20 cellular contexts compared by ENCODE assay signal in the genomic region with DNA sequence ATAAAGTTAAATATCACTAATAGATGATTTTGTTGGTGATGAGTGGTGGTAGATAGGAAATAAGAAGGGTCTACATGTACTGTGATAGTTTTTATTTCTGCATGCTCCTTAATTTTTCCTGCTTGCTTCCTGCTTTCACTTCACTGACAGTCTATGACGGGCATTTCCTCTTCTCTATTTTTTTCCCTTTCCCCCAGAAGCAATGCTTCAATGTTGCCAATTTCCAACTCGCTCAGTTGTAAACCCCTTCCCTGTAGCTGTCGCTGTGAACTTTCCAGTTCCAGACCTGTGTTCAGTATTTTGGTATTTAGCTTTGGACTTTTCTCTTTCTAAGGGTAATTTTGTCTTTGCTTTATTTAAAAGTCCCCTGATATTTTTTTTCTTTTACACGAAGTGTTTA.
"Had no signal": no experiment of that assay in that cellular context is flagged by ENCODE, and none has a peak within 500 bp of the region (broad histone marks: within the 10 kb centered on the region; RNA-seq: fewer than 3 reads in every experiment).

No MANE protein-coding gene starts in this region.

- ATAC-seq: activated CD4-positive, CD25-positive, alpha-beta regulatory T cell treated with anti-CD3 and anti-CD28 coated beads, Interleukin-2, amount 50 U/mL, for 24 hours; activated CD8-positive, alpha-beta T cell treated with anti-CD3 and anti-CD28 coated beads, Interleukin-2, amount 10 ng/mL, durations not matched to agents 7 days and 5 days; activated naive CD8-positive, alpha-beta T cell treated with anti-CD3 and anti-CD28 coated beads, Interleukin-2, amount 50 U/mL, for 24 hours; foreskin keratinocyte had no signal

- H3K27me3 ChIP-seq: brain microvascular endothelial cell, foreskin keratinocyte, thyroid gland had no signal

- H3K4me3 Mint-ChIP-seq: activated CD4-positive, alpha-beta T cell treated with anti-CD3 and anti-CD28 coated beads, Interleukin-2, amount 10 ng/mL, durations not matched to agents 7 days and 5 days; activated CD8-positive, alpha-beta T cell treated with anti-CD3 and anti-CD28 coated beads, Interleukin-2, amount 10 ng/mL, durations not matched to agents 7 days and 5 days; activated naive CD4-positive, alpha-beta T cell treated with anti-CD3 and anti-CD28 coated beads, Interleukin-2, amount 10 ng/mL, durations not matched to agents 7 days and 5 days; activated naive CD8-positive, alpha-beta T cell treated with anti-CD3 and anti-CD28 coated beads, Interleukin-2, amount 50 U/mL, for 24 hours; activated T-cell treated with anti-CD3 and anti-CD28 coated beads, Interleukin-2, amount 50 U/mL, for 24 hours; T-helper 1 cell treated with Interleukin-12 subunit alpha and Interleukin-12 subunit beta and Interleukin-4 antibody, amounts not matched to agents 30 μg/mL and 1 μg/mL, for 36 hours had no signal

- DNase-seq: activated CD4-positive, alpha-beta T cell treated with anti-CD3 and anti-CD28 coated beads, Interleukin-2, amount 10 ng/mL, durations not matched to agents 7 days and 5 days; activated CD8-positive, alpha-beta T cell treated with anti-CD3 and anti-CD28 coated beads, Interleukin-2, amount 10 ng/mL, durations not matched to agents 7 days and 5 days; activated naive CD4-positive, alpha-beta T cell treated with anti-CD3 and anti-CD28 coated beads, Interleukin-2, amount 10 ng/mL, durations not matched to agents 7 days and 5 days; activated naive CD8-positive, alpha-beta T cell treated with anti-CD3 and anti-CD28 coated beads, Interleukin-2, amount 50 U/mL, for 24 hours; activated T-cell treated with anti-CD3 and anti-CD28 coated beads, Interleukin-2, amount 50 U/mL, for 24 hours; aorta; brain microvascular endothelial cell; central memory CD4-positive, alpha-beta T cell; cortex of kidney; effector memory CD4-positive, alpha-beta T cell; foreskin keratinocyte; hippocampal formation; stimulated activated CD4-positive, alpha-beta T cell treated with anti-CD3 and anti-CD28 coated beads, Interleukin-12 subunit alpha, Interleukin-12 subunit beta, amount 100 ng/mL, for 4 hours; stimulated activated CD4-positive, alpha-beta T cell treated with anti-CD3 and anti-CD28 coated beads, Interleukin-1b, Interleukin-23, amount 100 ng/mL, for 48 hours; stimulated activated CD8-positive, alpha-beta memory T cell treated with anti-CD3 and anti-CD28 coated beads, Interleukin-4, amount 100 ng/mL, for 48 hours; stimulated activated naive CD4-positive, alpha-beta T cell; thyroid gland had no signal

- H3K9me3 ChIP-seq: thyroid gland had no signal

- H3K4me1 ChIP-seq: foreskin keratinocyte had no signal

- H3K27me3 Mint-ChIP-seq: activated CD4-positive, alpha-beta T cell treated with anti-CD3 and anti-CD28 coated beads, Interleukin-2, amount 10 ng/mL, durations not matched to agents 7 days and 5 days; activated naive CD4-positive, alpha-beta T cell treated with anti-CD3 and anti-CD28 coated beads, Interleukin-2, amount 10 ng/mL, durations not matched to agents 7 days and 5 days; activated naive CD8-positive, alpha-beta T cell treated with anti-CD3 and anti-CD28 coated beads, Interleukin-2, amount 50 U/mL, for 24 hours; activated T-cell treated with anti-CD3 and anti-CD28 coated beads, Interleukin-2, amount 50 U/mL, for 24 hours had no signal

- H3K9me3 Mint-ChIP-seq: activated naive CD8-positive, alpha-beta T cell treated with anti-CD3 and anti-CD28 coated beads, Interleukin-2, amount 50 U/mL, for 24 hours; activated T-cell treated with anti-CD3 and anti-CD28 coated beads, Interleukin-2, amount 50 U/mL, for 24 hours; T-helper 1 cell treated with Interleukin-12 subunit alpha and Interleukin-12 subunit beta and Interleukin-4 antibody, amounts not matched to agents 30 μg/mL and 1 μg/mL, for 36 hours had no signal

- H3K27ac Mint-ChIP-seq: activated CD4-positive, alpha-beta T cell treated with anti-CD3 and anti-CD28 coated beads, Interleukin-2, amount 10 ng/mL, durations not matched to agents 7 days and 5 days; activated CD8-positive, alpha-beta T cell treated with anti-CD3 and anti-CD28 coated beads, Interleukin-2, amount 10 ng/mL, durations not matched to agents 7 days and 5 days; activated naive CD4-positive, alpha-beta T cell treated with anti-CD3 and anti-CD28 coated beads, Interleukin-2, amount 10 ng/mL, durations not matched to agents 7 days and 5 days; activated naive CD8-positive, alpha-beta T cell treated with anti-CD3 and anti-CD28 coated beads, Interleukin-2, amount 50 U/mL, for 24 hours; progenitor cell of endocrine pancreas; T-helper 1 cell treated with Interleukin-12 subunit alpha and Interleukin-12 subunit beta and Interleukin-4 antibody, amounts not matched to agents 30 μg/mL and 1 μg/mL, for 36 hours had no signal

- H3K27ac ChIP-seq: brain microvascular endothelial cell, foreskin keratinocyte, thyroid gland had no signal

- H3K36me3 ChIP-seq: brain microvascular endothelial cell, thyroid gland had no signal

- H3K4me3 ChIP-seq: thyroid gland had no signal
